Comparison of ENCODE assay signal across 29 cellular contexts in genomic region chr11:128888034-128888985, GRCh38. TPM values are rescaled to one million over a fixed set of nuclear protein-coding genes. Genes with fewer than 3 reads are reported as not detected.
A peak's percentile ranks its signal among the peaks of the same experiment; 100 is the strongest.
DNase-seq lines count a peak whose midpoint lies in the region; ATAC-seq and TF ChIP-seq lines count a peak whose summit lies in the region.
"Had no signal": no experiment of that assay in that cellular context is flagged by ENCODE, and none has a peak within 500 bp of the region (broad histone marks: within the 10 kb centered on the region; RNA-seq: fewer than 3 reads in every experiment).

No MANE protein-coding gene starts in this region.

- no peaks in the 10 kb centered on the region for H3K9me3 ChIP-seq in RWPE2 (ENCODE audit: severe bottlenecking)
- no peaks in the 10 kb centered on the region for H3K9me3 ChIP-seq in prostate gland
- H3K9me3 ChIP-seq: BLaER1 had no signal

- WGBS in prostate gland = 63% methylated on average over 15 of the region's 15 CpGs

- TF ChIP-seq POLR2A in prostate gland (IDR thresholded peaks at IDR 0.05) = no peak

- DNase-seq in activated CD8-positive, alpha-beta memory T cell treated with anti-CD3 and anti-CD28 coated beads, Interleukin-2, amount 50 U/mL, for 48 hours = peak; percentile 13
- DNase-seq in activated CD8-positive, alpha-beta memory T cell treated with anti-CD3 and anti-CD28 coated beads for 24 hours = no peak
- DNase-seq in RWPE2 (ENCODE audit: low spot score) (no peak), foreskin keratinocyte (peak in 1 of 2 donors; percentile 66), prostate gland (ENCODE audit: low spot score) (peak; percentile 24), cardiac septum (ENCODE audit: low spot score) (no peak), NAMALWA (ENCODE audit: low spot score) (no peak)
- no peak for DNase-seq in activated CD4-positive, alpha-beta T cell treated with anti-CD3 and anti-CD28 coated beads for 48 hours
- DNase-seq: activated B cell treated with CpG ODN at 0.5 μM for 24 hours; activated CD8-positive, alpha-beta T cell treated with anti-CD3 and anti-CD28 coated beads, Interleukin-2, amount 10 ng/mL, durations not matched to agents 7 days and 5 days; activated naive CD4-positive, alpha-beta T cell treated with Interleukin-2 at 50 U/mL for 16 hours; activated T-cell treated with anti-CD3 and anti-CD28 coated beads, Interleukin-2, amount 50 U/mL, for 24 hours; COR-L47; head of caudate nucleus; IMR-90; NCI-H146; NCI-H2227 treated with DMSO at 0.1 percent for 48 hours; stimulated activated CD4-positive, alpha-beta T cell treated with anti-CD3 and anti-CD28 coated beads, Interleukin-1b, Interleukin-23, amount 100 ng/mL, for 48 hours; substantia nigra had no signal

- ATAC-seq in RWPE2 (ENCODE audit: low read depth) (peak; percentile 37; the same call in 2 of the 3 replicates), foreskin keratinocyte (peak; percentile 54)
- ATAC-seq: activated CD8-positive, alpha-beta T cell treated with anti-CD3 and anti-CD28 coated beads, Interleukin-2, amount 10 ng/mL, durations not matched to agents 7 days and 5 days had no signal

- H3K4me1 ChIP-seq in RWPE2 (ENCODE audit: insufficient read depth, poor library complexity, severe bottlenecking) = peaks cover 3% of the 10 kb centered on the region
- H3K4me1 ChIP-seq in foreskin keratinocyte = peaks cover 18% of the 10 kb centered on the region
- no peaks in the 10 kb centered on the region for H3K4me1 ChIP-seq in prostate gland (replicated peaks)

- H3K27ac ChIP-seq in RWPE2 (ENCODE audit: poor library complexity, severe bottlenecking) (no peak overlapping the region), foreskin keratinocyte (no peak overlapping the region), prostate gland (no peak overlapping the region)
- H3K27ac ChIP-seq: BLaER1, cardiac muscle cell, SK-N-MC, skin epidermis had no signal

- H3K36me3 ChIP-seq in RWPE2 (ENCODE audit: low read depth) (no peaks in the 10 kb centered on the region), prostate gland (no peaks in the 10 kb centered on the region)
- H3K36me3 ChIP-seq: BLaER1, cardiac muscle cell had no signal

- H3K27me3 ChIP-seq in RWPE2 (ENCODE audit: insufficient read depth, poor library complexity, severe bottlenecking) = no peaks in the 10 kb centered on the region
- no peaks in the 10 kb centered on the region for H3K27me3 ChIP-seq in foreskin keratinocyte
- H3K27me3 ChIP-seq in prostate gland (replicated peaks; ENCODE audit: insufficient read depth) = no peaks in the 10 kb centered on the region
- H3K27me3 ChIP-seq: cardiac muscle cell had no signal

- intact Hi-C loops in prostate gland (cut with DNase I) (loop anchor here (10.0 kb wide), 1 partner anchor 856 kb away; no protein-coding TSS in a partner anchor), cardiac septum (cut with DNase I) (no loop called here)

- TF ChIP-seq CTCF in RWPE2 (IDR thresholded peaks at IDR 0.05; ENCODE audit: poor library complexity, severe bottlenecking) (peak; percentile 58), foreskin keratinocyte (conservative IDR thresholded peaks at IDR 0.05) (peak; percentile 66), prostate gland (IDR thresholded peaks at IDR 0.05) (peak in 1 of 4 experiments; percentile 39)

- H3K4me3 ChIP-seq in RWPE2 (ENCODE audit: severe bottlenecking) = no peak overlapping the region
- H3K4me3 ChIP-seq in prostate gland = no peak overlapping the region
- H3K4me3 ChIP-seq: BLaER1, cardiac muscle cell, SK-N-MC, skin epidermis had no signal

RNA-seq across cellular contexts. Expression of gene KCNJ5, which starts 2.8 kb away (rescaled TPM):
- 0.95 and 3.8 TPM in 2 replicates for total RNA-seq in foreskin keratinocyte
- polyA plus RNA-seq in foreskin keratinocyte = 0.65 and 2.5 TPM in 2 replicates
- total RNA-seq in prostate gland = 1 to 10 TPM; 3.9 to 4.7 TPM
- 12.1 TPM for total RNA-seq in cardiac septum
- total RNA-seq: A673; activated B cell treated with CpG ODN at 0.5 μM for 24 hours; activated CD8-positive, alpha-beta T cell treated with anti-CD3 and anti-CD28 coated beads, Interleukin-2, amount 10 ng/mL, durations not matched to agents 7 days and 5 days; Daoy; dermis microvascular lymphatic vessel endothelial cell; pulmonary artery endothelial cell had no signal

RNA-seq across cellular contexts. Expression of gene KCNJ1, which starts 21.2 kb away (rescaled TPM):
- 0.03 TPM in 1 of 2 replicates, not detected in the other for total RNA-seq in foreskin keratinocyte
- not detected in 2 replicates for polyA plus RNA-seq in foreskin keratinocyte
- total RNA-seq in prostate gland = not detected
- not detected for total RNA-seq in cardiac septum
- total RNA-seq: A673; activated B cell treated with CpG ODN at 0.5 μM for 24 hours; activated CD8-positive, alpha-beta T cell treated with anti-CD3 and anti-CD28 coated beads, Interleukin-2, amount 10 ng/mL, durations not matched to agents 7 days and 5 days; cardiac muscle cell; Daoy; IMR-90; pulmonary artery endothelial cell; RPMI7951; ureter had no signal
- polyA plus RNA-seq: cardiac muscle cell, IMR-90 had no signal

RNA-seq across cellular contexts. Expression of gene TP53AIP1, which starts 54.4 kb away (rescaled TPM):
- 6.5 and 7.9 TPM in 2 replicates for total RNA-seq in foreskin keratinocyte
- polyA plus RNA-seq in foreskin keratinocyte = 9.7 and 10.4 TPM in 2 replicates
- 1 to 10 TPM in 1 of 2 donors, under 1 TPM in 1; 0.74 to 5.1 TPM for total RNA-seq in prostate gland
- total RNA-seq in cardiac septum = not detected
- total RNA-seq: activated B cell treated with CpG ODN at 0.5 μM for 24 hours; activated CD8-positive, alpha-beta T cell treated with anti-CD3 and anti-CD28 coated beads, Interleukin-2, amount 10 ng/mL, durations not matched to agents 7 days and 5 days; cardiac muscle cell; Daoy; dermis microvascular lymphatic vessel endothelial cell; IMR-90; pulmonary artery endothelial cell; RPMI7951 had no signal
- polyA plus RNA-seq: IMR-90 had no signal

Comparison
In these comparisons a context has a peak if more than half of its experiments do, and no peak if none do; other contexts are left out.
1. DNase-seq: peak in activated CD8-positive, alpha-beta memory T cell treated with anti-CD3 and anti-CD28 coated beads, Interleukin-2, amount 50 U/mL, for 48 hours (single experiment) and prostate gland (single experiment); none in activated CD8-positive, alpha-beta memory T cell treated with anti-CD3 and anti-CD28 coated beads for 24 hours (single experiment), RWPE2 (single experiment), cardiac septum (single experiment), NAMALWA (single experiment) and activated CD4-positive, alpha-beta T cell treated with anti-CD3 and anti-CD28 coated beads for 48 hours (single experiment).